In genomic region chr6:143060806-143061596, GRCh38 we compare ENCODE assay signal across 1 cellular context.
TF ChIP-seq lines count a peak whose summit lies in the region.

A gene with protein sequence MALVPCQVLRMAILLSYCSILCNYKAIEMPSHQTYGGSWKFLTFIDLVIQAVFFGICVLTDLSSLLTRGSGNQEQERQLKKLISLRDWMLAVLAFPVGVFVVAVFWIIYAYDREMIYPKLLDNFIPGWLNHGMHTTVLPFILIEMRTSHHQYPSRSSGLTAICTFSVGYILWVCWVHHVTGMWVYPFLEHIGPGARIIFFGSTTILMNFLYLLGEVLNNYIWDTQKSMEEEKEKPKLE (plus strand): TSS chr6:143060889. CDS start chr6:143060926, 37 bp downstream.

TF ChIP-seq in GM12878, 131 proteins besides CTCF, POLR2A, EP300 and RAD21 (continued from another document):
- TF ChIP-seq CEBPB (IDR thresholded peaks at IDR 0.05; ENCODE audit: borderline replicate concordance in 1 of 2, low read depth in 2 of 2, low read length in 2 of 2) (no peak), SIX5 (IDR thresholded peaks at IDR 0.05; ENCODE audit: low read depth, low read length, severe bottlenecking) (no peak), EGR1 (IDR thresholded peaks at IDR 0.05; ENCODE audit: borderline replicate concordance in 1 of 2, low read depth in 2 of 2, low read length in 2 of 2) (peak in 1 of 2 experiments; percentile 96; a peak in 2 of 3 replicates), RELA (IDR thresholded peaks at IDR 0.05; ENCODE audit: borderline replicate concordance, partially characterized antibody) (no peak), YBX1 (IDR thresholded peaks at IDR 0.05) (no peak), CBX5 (IDR thresholded peaks at IDR 0.05; ENCODE audit: low read depth) (no peak), ASH2L (IDR thresholded peaks at IDR 0.05; ENCODE audit: borderline replicate concordance, low read depth) (no peak)
